Comparison of ENCODE assay signal across 10 cellular contexts in the genomic region with DNA sequence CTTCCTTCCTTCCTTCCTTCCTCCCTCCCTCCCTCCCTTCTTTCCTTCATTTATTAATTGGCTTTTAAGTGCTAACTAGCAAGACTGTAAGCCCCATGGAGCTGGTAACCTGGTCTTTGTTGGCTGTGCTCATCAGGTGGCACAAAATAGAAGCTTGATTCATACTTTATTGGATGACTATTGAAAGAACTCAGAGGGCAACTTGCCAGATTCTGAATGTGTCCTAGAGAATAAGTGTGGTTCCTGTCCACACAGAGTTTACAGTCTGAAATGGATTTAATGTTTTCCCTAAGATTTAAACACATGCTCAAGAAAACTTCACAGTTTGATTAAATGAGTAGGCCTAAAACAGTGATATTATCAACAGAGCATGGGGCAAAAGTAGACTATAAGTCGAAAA. TPM values are rescaled to one million over a fixed set of nuclear protein-coding genes. Genes with fewer than 3 reads are reported as not detected.
"Had no signal": no experiment of that assay in that cellular context is flagged by ENCODE, and none has a peak within 500 bp of the region (broad histone marks: within the 10 kb centered on the region; RNA-seq: fewer than 3 reads in every experiment).

No MANE protein-coding gene starts in this region.

- FAIRE-seq: HepG2, HTR-8/SVneo, K562 had no signal

- H3K27ac Mint-ChIP-seq: IgD-negative memory B cell had no signal

- H3K4me3 ChIP-seq: K562 had no signal

- H3K27ac ChIP-seq: HL-60 had no signal

- DNase-seq: IMR-90, KBM-7, KG1 had no signal

- H3K36me3 Mint-ChIP-seq: IgD-negative memory B cell had no signal

- ATAC-seq: HepG2, K562 had no signal

- H3K4me3 Mint-ChIP-seq: IgD-negative memory B cell had no signal

RNA-seq across cellular contexts. Expression of a gene that starts 3.1 kb away (rescaled TPM):
- total RNA-seq: HepG2, HT-29, HT1080, K562 had no signal
- polyA plus RNA-seq: HepG2 had no signal
